ENCODE assay signal across 1 cellular context in the genomic region with DNA sequence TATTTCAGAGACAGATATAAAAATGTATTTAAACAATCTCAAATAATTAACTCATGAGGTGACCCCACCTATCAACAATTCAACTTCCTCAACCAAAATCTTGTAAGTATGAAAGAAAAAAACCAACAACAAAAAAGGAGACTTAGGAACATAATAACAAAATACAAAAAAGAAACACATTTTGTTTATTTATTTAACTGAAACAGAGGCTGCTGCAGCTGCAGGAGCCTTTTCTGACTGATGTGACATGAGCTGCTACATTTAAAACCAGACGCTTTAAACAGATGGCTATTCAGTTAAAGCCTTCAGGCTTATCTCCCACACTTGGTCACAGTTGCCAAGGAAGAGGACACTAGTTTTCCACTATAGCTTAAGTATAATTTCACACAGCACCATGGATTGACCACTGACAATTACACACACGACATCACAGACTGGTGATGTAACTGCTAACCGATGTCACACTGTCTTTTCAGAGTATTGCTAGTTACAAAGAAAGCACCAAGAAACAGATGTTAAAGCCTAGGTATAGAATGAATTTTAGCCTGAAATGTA.
TF ChIP-seq lines count a peak whose summit lies in the region.

No MANE protein-coding gene starts in this region.

TF ChIP-seq in SK-N-SH, 30 proteins besides CTCF, POLR2A, EP300 and RAD21 (continued from another document):
- TF ChIP-seq TAF1 (IDR thresholded peaks at IDR 0.05; ENCODE audit: borderline replicate concordance, low read depth, low read length) (no peak), CHD2 (IDR thresholded peaks at IDR 0.05; ENCODE audit: low read length, partially characterized antibody) (peak; percentile 68), FOSL2 (IDR thresholded peaks at IDR 0.05; ENCODE audit: borderline replicate concordance, low read depth) (no peak), TEAD4 (IDR thresholded peaks at IDR 0.05; ENCODE audit: borderline replicate concordance, insufficient read depth) (no peak), EZH2phosphoT487 (IDR thresholded peaks at IDR 0.05; ENCODE audit: borderline replicate concordance, low read depth) (no peak), MEF2A (IDR thresholded peaks at IDR 0.05; ENCODE audit: borderline replicate concordance, low read depth) (no peak), NFIC (IDR thresholded peaks at IDR 0.05; ENCODE audit: borderline replicate concordance) (no peak), GABPA (IDR thresholded peaks at IDR 0.05; ENCODE audit: low read depth) (no peak), FOXM1 (IDR thresholded peaks at IDR 0.05; ENCODE audit: low read depth) (no peak), JUND (IDR thresholded peaks at IDR 0.05) (no peak), FOXJ3 (CRISPR knock-in tag; IDR thresholded peaks at IDR 0.05) (0 out of 2 replicates have a peak, but pooled peaks have one; percentile 23), SIN3A (IDR thresholded peaks at IDR 0.05; ENCODE audit: borderline replicate concordance, low read depth, low read length) (no peak), RCOR1 (IDR thresholded peaks at IDR 0.05; ENCODE audit: low read length) (peak; percentile 68; the same call in 1 of the 2 replicates), POLR2AphosphoS5 (IDR thresholded peaks at IDR 0.05; ENCODE audit: low read depth, low read length) (no peak), MXI1 (IDR thresholded peaks at IDR 0.05; ENCODE audit: low read depth, low read length) (peak; percentile 74; the same call in 1 of the 2 replicates), SMC3 (IDR thresholded peaks at IDR 0.05; ENCODE audit: low read depth, low read length) (no peak), ELF1 (IDR thresholded peaks at IDR 0.05) (no peak)
- TF ChIP-seq, protein P1, sequence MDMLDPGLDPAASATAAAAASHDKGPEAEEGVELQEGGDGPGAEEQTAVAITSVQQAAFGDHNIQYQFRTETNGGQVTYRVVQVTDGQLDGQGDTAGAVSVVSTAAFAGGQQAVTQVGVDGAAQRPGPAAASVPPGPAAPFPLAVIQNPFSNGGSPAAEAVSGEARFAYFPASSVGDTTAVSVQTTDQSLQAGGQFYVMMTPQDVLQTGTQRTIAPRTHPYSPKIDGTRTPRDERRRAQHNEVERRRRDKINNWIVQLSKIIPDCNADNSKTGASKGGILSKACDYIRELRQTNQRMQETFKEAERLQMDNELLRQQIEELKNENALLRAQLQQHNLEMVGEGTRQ (IDR thresholded peaks at IDR 0.05; ENCODE audit: borderline replicate concordance, low read depth, low read length) = no peak
- TF ChIP-seq, protein P2, sequence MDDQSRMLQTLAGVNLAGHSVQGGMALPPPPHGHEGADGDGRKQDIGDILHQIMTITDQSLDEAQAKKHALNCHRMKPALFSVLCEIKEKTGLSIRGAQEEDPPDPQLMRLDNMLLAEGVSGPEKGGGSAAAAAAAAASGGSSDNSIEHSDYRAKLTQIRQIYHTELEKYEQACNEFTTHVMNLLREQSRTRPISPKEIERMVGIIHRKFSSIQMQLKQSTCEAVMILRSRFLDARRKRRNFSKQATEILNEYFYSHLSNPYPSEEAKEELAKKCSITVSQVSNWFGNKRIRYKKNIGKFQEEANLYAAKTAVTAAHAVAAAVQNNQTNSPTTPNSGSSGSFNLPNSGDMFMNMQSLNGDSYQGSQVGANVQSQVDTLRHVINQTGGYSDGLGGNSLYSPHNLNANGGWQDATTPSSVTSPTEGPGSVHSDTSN (IDR thresholded peaks at IDR 0.05) = no peak
- TF ChIP-seq, protein P3, sequence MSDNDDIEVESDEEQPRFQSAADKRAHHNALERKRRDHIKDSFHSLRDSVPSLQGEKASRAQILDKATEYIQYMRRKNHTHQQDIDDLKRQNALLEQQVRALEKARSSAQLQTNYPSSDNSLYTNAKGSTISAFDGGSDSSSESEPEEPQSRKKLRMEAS (IDR thresholded peaks at IDR 0.05; ENCODE audit: low read depth) = no peak
- TF ChIP-seq, protein P4, sequence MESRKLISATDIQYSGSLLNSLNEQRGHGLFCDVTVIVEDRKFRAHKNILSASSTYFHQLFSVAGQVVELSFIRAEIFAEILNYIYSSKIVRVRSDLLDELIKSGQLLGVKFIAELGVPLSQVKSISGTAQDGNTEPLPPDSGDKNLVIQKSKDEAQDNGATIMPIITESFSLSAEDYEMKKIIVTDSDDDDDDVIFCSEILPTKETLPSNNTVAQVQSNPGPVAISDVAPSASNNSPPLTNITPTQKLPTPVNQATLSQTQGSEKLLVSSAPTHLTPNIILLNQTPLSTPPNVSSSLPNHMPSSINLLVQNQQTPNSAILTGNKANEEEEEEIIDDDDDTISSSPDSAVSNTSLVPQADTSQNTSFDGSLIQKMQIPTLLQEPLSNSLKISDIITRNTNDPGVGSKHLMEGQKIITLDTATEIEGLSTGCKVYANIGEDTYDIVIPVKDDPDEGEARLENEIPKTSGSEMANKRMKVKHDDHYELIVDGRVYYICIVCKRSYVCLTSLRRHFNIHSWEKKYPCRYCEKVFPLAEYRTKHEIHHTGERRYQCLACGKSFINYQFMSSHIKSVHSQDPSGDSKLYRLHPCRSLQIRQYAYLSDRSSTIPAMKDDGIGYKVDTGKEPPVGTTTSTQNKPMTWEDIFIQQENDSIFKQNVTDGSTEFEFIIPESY (IDR thresholded peaks at IDR 0.05; ENCODE audit: borderline replicate concordance, low read depth) = no peak
- TF ChIP-seq, protein P5, sequence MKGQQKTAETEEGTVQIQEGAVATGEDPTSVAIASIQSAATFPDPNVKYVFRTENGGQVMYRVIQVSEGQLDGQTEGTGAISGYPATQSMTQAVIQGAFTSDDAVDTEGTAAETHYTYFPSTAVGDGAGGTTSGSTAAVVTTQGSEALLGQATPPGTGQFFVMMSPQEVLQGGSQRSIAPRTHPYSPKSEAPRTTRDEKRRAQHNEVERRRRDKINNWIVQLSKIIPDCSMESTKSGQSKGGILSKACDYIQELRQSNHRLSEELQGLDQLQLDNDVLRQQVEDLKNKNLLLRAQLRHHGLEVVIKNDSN (IDR thresholded peaks at IDR 0.05; ENCODE audit: borderline replicate concordance, low read depth) = no peak
